Comparison of ENCODE assay signal across 24 cellular contexts in the genomic region with DNA sequence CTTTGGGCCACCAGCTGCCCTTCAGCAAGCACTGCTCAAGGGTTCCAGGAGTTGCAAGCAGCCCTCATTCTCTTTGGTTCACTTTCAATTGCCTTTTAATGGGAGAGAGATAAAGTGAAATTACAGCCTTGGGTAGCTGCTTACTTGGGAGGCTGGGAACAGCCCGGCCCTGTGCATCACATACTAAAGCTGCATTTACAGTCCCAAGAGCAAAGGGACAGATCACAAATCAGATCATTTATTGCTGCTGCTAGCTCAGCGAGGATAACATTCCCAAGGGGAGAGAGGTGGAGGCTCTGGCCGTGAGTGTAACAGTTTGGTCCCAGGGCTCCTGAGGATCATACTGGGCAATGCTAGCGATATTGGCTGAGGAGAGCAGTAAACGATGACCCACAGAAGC.
"Had no signal": no experiment of that assay in that cellular context is flagged by ENCODE, and none has a peak within 500 bp of the region (broad histone marks: within the 10 kb centered on the region; RNA-seq: fewer than 3 reads in every experiment).

No MANE protein-coding gene starts in this region.

- FAIRE-seq: small intestine, urothelium cell line had no signal

- H3K27ac ChIP-seq: neutrophil, ovary, parathyroid adenoma, psoas muscle, right lobe of liver, sigmoid colon, stomach, thoracic aorta, thyroid gland, tibial nerve, upper lobe of left lung, vagina had no signal

- H3K79me2 ChIP-seq: parathyroid adenoma had no signal

- H3K9me3 ChIP-seq: neutrophil, ovary, psoas muscle, right lobe of liver, sigmoid colon, thoracic aorta, thyroid gland, vagina had no signal

- H3K27me3 ChIP-seq: ovary, right lobe of liver, thyroid gland, upper lobe of left lung, vagina had no signal

- DNase-seq: nephron progenitor cell; nucleus accumbens; ovary; posterior cingulate gyrus; psoas muscle; right cardiac atrium; right lobe of liver; sigmoid colon; small intestine; stimulated activated CD4-positive, alpha-beta T cell treated with anti-CD3 and anti-CD28 coated beads, Interleukin-15, amount 100 ng/mL, for 24 hours; stimulated activated CD4-positive, alpha-beta T cell treated with anti-CD3 and anti-CD28 coated beads, Interleukin-2, amount 100 ng/mL, for 24 hours; stimulated activated CD4-positive, alpha-beta T cell treated with anti-CD3 and anti-CD28 coated beads, Interleukin-2, amount 100 ng/mL, for 48 hours; stimulated activated CD4-positive, alpha-beta T cell treated with anti-CD3 and anti-CD28 coated beads, Interleukin-4, amount 100 ng/mL, for 24 hours; stimulated activated naive B cell treated with anti-CD40 and anti-IgM and Interleukin-4, amounts not matched to agents 10 μg/mL and 1 μg/mL and 100 μg/mL, for 72 hours; stimulated activated naive CD4-positive, alpha-beta T cell treated with Interleukin-2 at 50 U/mL for 16 hours; stomach; thyroid gland; upper lobe of left lung had no signal

- H3K36me3 ChIP-seq: neutrophil, ovary, right lobe of liver, sigmoid colon, stomach, thoracic aorta, thyroid gland, tibial nerve, upper lobe of left lung, vagina had no signal

- H3K4me3 ChIP-seq: ovary, psoas muscle, right lobe of liver, sigmoid colon, stomach, thoracic aorta, thyroid gland, tibial nerve, upper lobe of left lung, vagina had no signal

- H3K4me1 ChIP-seq: parathyroid adenoma, psoas muscle, right lobe of liver, sigmoid colon, thyroid gland, tibial nerve, upper lobe of left lung, vagina had no signal

- H2AFZ ChIP-seq: parathyroid adenoma had no signal
